ENCODE assay signal across 8 cellular contexts in the genomic region with DNA sequence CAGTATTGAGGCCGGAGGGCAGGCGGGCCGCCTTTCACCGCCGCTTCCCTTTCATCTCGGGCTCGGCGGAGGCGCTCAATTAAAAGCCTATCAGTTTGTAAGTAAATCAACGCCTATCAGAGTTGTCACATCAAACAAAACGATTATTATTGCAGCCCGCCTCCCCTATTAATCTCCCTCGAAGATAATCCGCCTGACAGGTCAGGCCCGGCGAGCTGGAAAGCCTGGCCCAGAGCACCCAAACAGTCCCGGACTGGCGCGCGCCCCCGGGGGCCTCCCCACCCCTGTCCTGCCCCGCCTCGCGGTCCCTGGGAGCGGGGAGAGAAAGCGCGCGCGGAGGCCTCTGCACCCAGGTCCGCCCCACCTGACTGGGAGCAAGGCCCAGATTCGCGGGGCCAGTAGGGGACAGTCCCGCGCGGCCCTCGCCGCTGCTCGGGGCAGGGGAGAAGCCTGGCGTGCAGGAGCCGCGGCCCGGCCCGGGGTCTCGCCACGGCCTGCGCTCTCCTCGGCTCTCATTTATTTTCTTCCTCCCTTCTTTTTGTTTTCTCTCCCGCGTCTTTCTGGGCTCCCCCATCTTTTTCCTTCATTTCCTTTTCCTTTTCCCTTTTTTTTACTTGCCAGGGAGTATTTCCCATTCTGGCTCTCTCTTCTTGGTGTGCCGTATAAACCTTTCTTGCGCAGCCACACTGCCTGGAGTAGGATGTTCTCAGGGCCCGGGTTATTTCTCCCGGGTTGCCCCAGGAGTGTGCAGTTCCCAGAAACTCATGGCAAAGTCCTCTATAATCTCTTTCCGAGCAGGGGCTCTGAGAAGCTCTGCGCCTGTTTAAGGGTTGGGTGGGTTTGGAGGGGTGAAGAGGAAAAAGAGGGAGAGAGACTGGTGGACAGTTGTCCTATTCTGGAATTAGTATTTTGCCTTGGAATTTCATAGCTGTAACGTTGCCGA. TPM values are rescaled to one million over a fixed set of nuclear protein-coding genes. Genes with fewer than 3 reads are reported as not detected.
A peak's percentile ranks its signal among the peaks of the same experiment; 100 is the strongest.
DNase-seq lines count a peak whose midpoint lies in the region; ATAC-seq and TF ChIP-seq lines count a peak whose summit lies in the region.

No MANE protein-coding gene starts in this region.

- H3K27ac ChIP-seq in H9 (ENCODE audit: insufficient read length, low read depth, low read length) (no peak overlapping the region), PC-3 (ENCODE audit: low read length) (peak overlapping the region; percentile 81), gastroesophageal sphincter (peak overlapping the region; percentile 97 to 100 (median 100)), trophoblast cell (ENCODE audit: low read depth, low read length) (no peak overlapping the region)

- H3K27me3 ChIP-seq in H9 (ENCODE audit: insufficient read depth, low read length) (peaks cover 73% of the 10 kb centered on the region), PC-3 (ENCODE audit: low read length) (peaks cover 99% of the 10 kb centered on the region), gastroesophageal sphincter (no peaks in the 10 kb centered on the region), trophoblast cell (ENCODE audit: insufficient read depth, low read length) (peaks cover 47% of the 10 kb centered on the region)

- POLR2A ChIA-PET in PC-3 (lab: Charles Lee; ENCODE audit: unreplicated experiment): no interaction called here

- H3K9me3 ChIP-seq in H9 (ENCODE audit: control insufficient read depth, low read depth, low read length): no peaks in the 10 kb centered on the region
- H3K9me3 ChIP-seq in PC-3 (ENCODE audit: low read length): no peaks in the 10 kb centered on the region
- H3K9me3 ChIP-seq in gastroesophageal sphincter: no peaks in the 10 kb centered on the region
- no peaks in the 10 kb centered on the region for H3K9me3 ChIP-seq in trophoblast cell (ENCODE audit: insufficient read depth, low read depth, low read length)

- no peak overlapping the region for H3T11ph ChIP-seq in H9 (ENCODE audit: low read length)

- H3K56ac ChIP-seq in H9 (ENCODE audit: insufficient read length, low read depth, low read length): no peak overlapping the region

- no peaks in the 10 kb centered on the region for H3K9me2 ChIP-seq in PC-3 (replicated peaks; ENCODE audit: low read length)

- H3K27ac Mint-ChIP-seq in H9: no peak overlapping the region

- BruUV-seq in PC-3 (replicated peaks; lab: Mats Ljungman, UMichigan): no TSS peak

- H3K4me1 ChIP-seq in H9 (ENCODE audit: insufficient read depth, low read length): no peaks in the 10 kb centered on the region
- peaks cover 30% of the 10 kb centered on the region for H3K4me1 ChIP-seq in PC-3 (ENCODE audit: insufficient read depth, low read length)
- H3K4me1 ChIP-seq in gastroesophageal sphincter: peaks cover 0 to 57% (median 4%) of the 10 kb centered on the region in 3 donors
- H3K4me1 ChIP-seq in trophoblast cell (ENCODE audit: control insufficient read depth in 1 of 2, insufficient read depth in 2 of 2, low read length in 2 of 2): peaks cover 12 to 40% of the 10 kb centered on the region in 2 experiments

- peak; percentile 38 for DNase-seq in H9
- DNase-seq in PC-3: peak; percentile 86
- DNase-seq in trophoblast cell: no peak
- no peak for DNase-seq in ACHN

- H3K4me3 ChIP-seq in PC-3 (ENCODE audit: low read length) (peak overlapping the region; percentile 79), gastroesophageal sphincter (peak overlapping the region; percentile 62 to 100), trophoblast cell (ENCODE audit: low read depth, low read length) (no peak overlapping the region)

- H3K4me1 Mint-ChIP-seq in H9: peaks cover 35 to 49% of the 10 kb centered on the region in 2 experiments

- H3K9ac ChIP-seq in H9 (ENCODE audit: extremely low read depth, insufficient read length, low read length) (no peak overlapping the region), PC-3 (ENCODE audit: low read length) (peak overlapping the region; percentile 80), trophoblast cell (ENCODE audit: low read length) (no peak overlapping the region)

- H3K27me3 Mint-ChIP-seq in H9 (ENCODE audit: low read depth): peaks cover 95% of the 10 kb centered on the region

- no peak overlapping the region for H4K12ac ChIP-seq in trophoblast cell (ENCODE audit: low read depth, low read length)

- no peaks in the 10 kb centered on the region for H3F3A ChIP-seq in PC-3 (ENCODE audit: low read length, unreplicated experiment)

- no CpG with 5 or more reads among the region's 57 CpGs for WGBS in H9 (ENCODE audit: extremely low coverage, insufficient read length, low lambda C conversion rate)
- 20 to 71% methylated on average over 27 to 37 of the region's 57 CpGs for WGBS in gastroesophageal sphincter (ENCODE audit: low coverage in 1 of 2), 2 donors
- no CpG with 5 or more reads among the region's 57 CpGs for WGBS in trophoblast cell (ENCODE audit: extremely low coverage, insufficient coverage, insufficient read length)

- peaks cover 42% of the 10 kb centered on the region for H3K23me2 ChIP-seq in H9 (ENCODE audit: insufficient read length, low read depth, low read length, poor library complexity, severe bottlenecking)

- in situ Hi-C loops in ACHN (cut with HindIII; ENCODE audit: low pct_ligation_motif_present, low pct_unique_long_range_greater_than_20kb, low sequenced_read_pairs): no loop called here

- H3K79me2 ChIP-seq in H9 (ENCODE audit: insufficient read depth, low read length) (no peaks in the 10 kb centered on the region), PC-3 (ENCODE audit: low read length) (peaks cover 75% of the 10 kb centered on the region), trophoblast cell (ENCODE audit: control insufficient read depth, insufficient read depth, low read length, poor library complexity) (peaks cover 10% of the 10 kb centered on the region)

- no peaks in the 10 kb centered on the region; a peak in 1 of 7 replicates for H3K36me3 Mint-ChIP-seq in H9 (ENCODE audit: insufficient read depth in 1 of 3, low read depth in 3 of 3)

- no peak overlapping the region for H3K18ac ChIP-seq in H9 (ENCODE audit: insufficient read length, low read depth, low read length)
- peak overlapping the region; percentile 44 for H3K18ac ChIP-seq in trophoblast cell (ENCODE audit: low read length)

- H3K36me3 ChIP-seq in PC-3 (ENCODE audit: low read depth, low read length) (no peaks in the 10 kb centered on the region), gastroesophageal sphincter (no peaks in the 10 kb centered on the region), trophoblast cell (ENCODE audit: control insufficient read depth in 1 of 2, insufficient read depth in 2 of 2, low read length in 2 of 2) (no peaks in the 10 kb centered on the region)

- intact Hi-C loops in PC-3 (cut with micrococcal nuclease): loop anchor here (1.0 to 10.0 kb wide), 5 partner anchors 127 to 709 kb away; partner anchors contain the start of gene KAT6B

- H3K4ac ChIP-seq in H9 (ENCODE audit: low read depth, low read length) (no peak overlapping the region), trophoblast cell (ENCODE audit: low read depth, low read length) (no peak overlapping the region)

- H4K20me1 ChIP-seq in H9 (ENCODE audit: control insufficient read depth, insufficient read depth, insufficient read length) (peaks cover 1% of the 10 kb centered on the region), PC-3 (ENCODE audit: low read length) (peaks cover 7% of the 10 kb centered on the region)

- no peak for TF ChIP-seq EP300 in gastroesophageal sphincter (IDR thresholded peaks at IDR 0.05)

- H2BK15ac ChIP-seq in H9 (ENCODE audit: low read depth, low read length): no peak overlapping the region

- H2BK5ac ChIP-seq in H9 (ENCODE audit: insufficient read length, low read length): no peak overlapping the region
- H2BK5ac ChIP-seq in trophoblast cell (ENCODE audit: low read depth, low read length, poor library complexity): no peak overlapping the region

- TF ChIP-seq CTCF in H9 (conservative IDR thresholded peaks at IDR 0.05) (no peak), PC-3 (conservative IDR thresholded peaks at IDR 0.05; ENCODE audit: low read depth, low read length) (no peak), gastroesophageal sphincter (IDR thresholded peaks at IDR 0.05) (peak in 1 of 4 experiments; percentile 9)

- peak overlapping the region in 1 of 2 experiments; percentile 76; a peak in 3 of 5 replicates for H3K4me3 Mint-ChIP-seq in H9

- no peak overlapping the region for H2AFZ ChIP-seq in H9 (ENCODE audit: low read length)
- H2AFZ ChIP-seq in PC-3 (ENCODE audit: low read length): peak overlapping the region; percentile 89
- no peak overlapping the region for H2AFZ ChIP-seq in trophoblast cell (ENCODE audit: insufficient read depth, low read length, poor library complexity)

- H3K4me2 ChIP-seq in H9 (ENCODE audit: insufficient read depth, insufficient read length, low read length) (peak overlapping the region; percentile 84), PC-3 (ENCODE audit: low read length) (peak overlapping the region; percentile 84), trophoblast cell (ENCODE audit: low read length) (peak overlapping the region; percentile 80)

- H4K91ac ChIP-seq in H9 (ENCODE audit: insufficient read length, low read depth, low read length) (no peak overlapping the region), trophoblast cell (ENCODE audit: low read depth, low read length) (peak overlapping the region; percentile 47)

- H3K23ac ChIP-seq in H9 (ENCODE audit: insufficient read length, low read depth, low read length) (no peak overlapping the region), trophoblast cell (ENCODE audit: low read length) (no peak overlapping the region)

- peaks cover 0 to 2% of the 10 kb centered on the region in 2 experiments; a peak in 3 of 5 replicates for H3K9me3 Mint-ChIP-seq in H9

- ATAC-seq in PC-3 (peak; percentile 1), gastroesophageal sphincter (no peak), HG03442 (IDR thresholded peaks at IDR 0.05; ENCODE audit: unreplicated experiment) (no peak), GM19395 (IDR thresholded peaks at IDR 0.05; ENCODE audit: unreplicated experiment) (no peak), GM21723 (IDR thresholded peaks at IDR 0.05; ENCODE audit: unreplicated experiment) (no peak)

- H3K79me1 ChIP-seq in H9 (ENCODE audit: insufficient read depth, low read depth, low read length, poor library complexity, severe bottlenecking): no peaks in the 10 kb centered on the region
- peaks cover 33% of the 10 kb centered on the region for H3K79me1 ChIP-seq in trophoblast cell (ENCODE audit: low read length)

- H4K5ac ChIP-seq in H9 (ENCODE audit: insufficient read length, low read depth, low read length): no peak overlapping the region

- CTCF ChIA-PET in PC-3 (lab: Charles Lee): interaction anchor here (0.6 to 0.9 kb wide), 4 partner anchors 246 to 629 kb away, joined by 3 to 4 read pairs (median 4); no protein-coding TSS in a partner anchor

- no peak overlapping the region for H2BK120ac ChIP-seq in H9 (ENCODE audit: low read depth, low read length, poor library complexity, severe bottlenecking)
- H2BK120ac ChIP-seq in trophoblast cell (ENCODE audit: insufficient read depth, low read length, poor library complexity): no peak overlapping the region

- no peak overlapping the region for H2BK12ac ChIP-seq in H9 (ENCODE audit: insufficient read length, low read depth, low read length)
- no peak overlapping the region for H2BK12ac ChIP-seq in trophoblast cell (ENCODE audit: low read length)

- TF ChIP-seq POLR2A in gastroesophageal sphincter (IDR thresholded peaks at IDR 0.05): no peak

- no peak overlapping the region for H2AK5ac ChIP-seq in H9 (ENCODE audit: insufficient read length, low read length)
- H2AK5ac ChIP-seq in trophoblast cell (ENCODE audit: low read length): no peak overlapping the region

- H3K14ac ChIP-seq in H9 (ENCODE audit: insufficient read depth, low read length) (no peak overlapping the region), trophoblast cell (ENCODE audit: low read length) (no peak overlapping the region)

- H2BK20ac ChIP-seq in H9 (ENCODE audit: low read depth, low read length, poor library complexity, severe bottlenecking): no peak overlapping the region

- H4K8ac ChIP-seq in H9 (replicated peaks; ENCODE audit: insufficient read length, low read depth, low read length): no peak overlapping the region
- H4K8ac ChIP-seq in trophoblast cell (ENCODE audit: low read depth, low read length): peak overlapping the region; percentile 40

RNA-seq across cellular contexts. Expression of gene ZNF503, which starts 3.9 kb away (rescaled TPM):
- total RNA-seq in H9 (2021) (0.09 and 0.13 TPM in 2 replicates), PC-3 (2014; rRNA removed) (42.3 and 72.1 TPM in 2 replicates), gastroesophageal sphincter (10 to 100 TPM; 27.3 to 83.7 (median 43.4) TPM)
- 19.1 and 20.1 TPM in 2 replicates for polyA plus RNA-seq in trophoblast cell (2013)

RNA-seq across cellular contexts. Expression of gene LRMDA, which starts 26.0 kb away (rescaled TPM):
- total RNA-seq in H9 (2021) (1.8 and 2.1 TPM in 2 replicates), PC-3 (2014; rRNA removed) (1.2 and 3.6 TPM in 2 replicates), gastroesophageal sphincter (10 to 100 TPM in 1 of 4 donors, 1 to 10 TPM in 3; 7.3 to 20.1 (median 8.4) TPM)
- polyA plus RNA-seq in trophoblast cell (2013): 3.3 and 3.7 TPM in 2 replicates

Comparison
In these comparisons a context has a peak if more than half of its experiments do, and no peak if none do; other contexts are left out.
1. DNase-seq: peak in H9 (single experiment) and PC-3 (single experiment); none in trophoblast cell (0 of 2) and ACHN (single experiment).
2. H3K27ac ChIP-seq: peak in PC-3 (single experiment) and gastroesophageal sphincter (4 of 4); none in H9 (single experiment) and trophoblast cell (single experiment).
3. RNA of gene ZNF503, which starts 3.9 kb away (total RNA-seq): 27.3 to 83.7 TPM in gastroesophageal sphincter and 42.3 to 72.1 TPM in PC-3; 0.09 to 0.13 TPM in H9; every median in the first group is over 10 times any median in the second.
4. Peak in every context shown above with its lines, with median percentiles within 50 percentile points of each other: H3K4me2 ChIP-seq.